23 cellular contexts compared by ENCODE assay signal in the genomic region with DNA sequence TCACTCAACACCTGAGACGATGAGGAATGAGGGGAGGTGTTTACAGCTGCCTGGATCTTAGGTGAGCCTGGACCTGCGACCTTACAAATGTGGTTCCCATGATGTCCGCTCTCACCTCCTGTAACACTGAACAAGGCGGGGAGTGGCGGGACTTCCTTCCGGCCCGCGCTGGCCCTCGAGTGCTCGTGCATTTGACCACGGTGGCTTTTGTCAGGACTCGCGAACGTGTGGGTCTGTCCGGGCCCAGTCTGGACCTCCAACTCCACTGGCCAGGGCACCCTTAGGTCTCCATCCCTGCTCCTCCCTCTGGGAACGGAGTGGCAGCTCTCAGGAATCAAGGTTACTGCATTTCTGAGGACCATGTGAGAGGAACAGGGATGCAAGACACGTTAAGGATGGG.
"Had no signal": no experiment of that assay in that cellular context is flagged by ENCODE, and none has a peak within 500 bp of the region (broad histone marks: within the 10 kb centered on the region; RNA-seq: fewer than 3 reads in every experiment).

No MANE protein-coding gene starts in this region.

- H3K4me3 Mint-ChIP-seq: activated CD4-positive, alpha-beta memory T cell treated with anti-CD3 and anti-CD28 coated beads for 36 hours; activated CD4-positive, alpha-beta T cell treated with anti-CD3 and anti-CD28 coated beads for 36 hours; activated CD4-positive, alpha-beta T cell treated with anti-CD3 and anti-CD28 coated beads, Interleukin-2, amount 10 ng/mL, durations not matched to agents 24 days and 14 days; activated CD8-positive, alpha-beta memory T cell treated with anti-CD3 and anti-CD28 coated beads, Interleukin-2, amount 10 ng/mL, durations not matched to agents 7 days and 5 days; activated CD8-positive, alpha-beta T cell treated with anti-CD3 and anti-CD28 coated beads, Interleukin-2, amount 10 ng/mL, durations not matched to agents 7 days and 5 days; activated naive CD8-positive, alpha-beta T cell had no signal

- H3K27ac Mint-ChIP-seq: activated CD4-positive, alpha-beta memory T cell treated with anti-CD3 and anti-CD28 coated beads for 36 hours; activated CD4-positive, alpha-beta T cell treated with anti-CD3 and anti-CD28 coated beads for 36 hours; activated CD4-positive, alpha-beta T cell treated with anti-CD3 and anti-CD28 coated beads, Interleukin-2, amount 10 ng/mL, durations not matched to agents 24 days and 14 days; activated CD8-positive, alpha-beta memory T cell treated with anti-CD3 and anti-CD28 coated beads, Interleukin-2, amount 10 ng/mL, durations not matched to agents 7 days and 5 days; activated CD8-positive, alpha-beta T cell treated with anti-CD3 and anti-CD28 coated beads, Interleukin-2, amount 10 ng/mL, durations not matched to agents 7 days and 5 days; activated naive CD8-positive, alpha-beta T cell had no signal

- DNase-seq: activated CD4-positive, alpha-beta memory T cell treated with anti-CD3 and anti-CD28 coated beads for 36 hours; activated CD4-positive, alpha-beta T cell treated with anti-CD3 and anti-CD28 coated beads for 36 hours; activated CD4-positive, alpha-beta T cell treated with anti-CD3 and anti-CD28 coated beads, Interleukin-2, amount 10 ng/mL, durations not matched to agents 24 days and 14 days; activated CD4-positive, CD25-positive, alpha-beta regulatory T cell; activated CD4-positive, CD25-positive, alpha-beta regulatory T cell treated with anti-CD3 and anti-CD28 coated beads, Interleukin-2, amount 50 U/mL, for 72 hours; activated CD8-positive, alpha-beta memory T cell treated with anti-CD3 and anti-CD28 coated beads, Interleukin-2, amount 10 ng/mL, durations not matched to agents 7 days and 5 days; activated CD8-positive, alpha-beta memory T cell treated with anti-CD3 and anti-CD28 coated beads, Interleukin-2, amount 50 U/mL, for 4 hours; activated CD8-positive, alpha-beta T cell treated with anti-CD3 and anti-CD28 coated beads, Interleukin-2, amount 10 ng/mL, durations not matched to agents 7 days and 5 days; activated naive CD4-positive, alpha-beta T cell; activated naive CD4-positive, alpha-beta T cell treated with anti-CD3 and anti-CD28 coated beads, Interleukin-2, amount 50 U/mL, for 16 hours; activated T-cell treated with anti-CD3 and anti-CD28 coated beads, Interleukin-2, amount 50 U/mL, for 1 hour; activated T-cell treated with anti-CD3 and anti-CD28 coated beads, Interleukin-2, amount 50 U/mL, for 48 hours; amniotic stem cell; anterior cingulate cortex; brain microvascular endothelial cell; caudate nucleus; colonic mucosa; effector CD8-positive, alpha-beta T cell; esophagus squamous epithelium; foreskin melanocyte; T-helper 2 cell had no signal

- H3K9me3 Mint-ChIP-seq: activated CD4-positive, alpha-beta memory T cell treated with anti-CD3 and anti-CD28 coated beads for 36 hours; activated CD4-positive, alpha-beta T cell treated with anti-CD3 and anti-CD28 coated beads, Interleukin-2, amount 10 ng/mL, durations not matched to agents 24 days and 14 days had no signal

- ATAC-seq: activated CD4-positive, alpha-beta T cell treated with anti-CD3 and anti-CD28 coated beads for 36 hours; activated CD8-positive, alpha-beta memory T cell treated with anti-CD3 and anti-CD28 coated beads, Interleukin-2, amount 10 ng/mL, durations not matched to agents 7 days and 5 days; activated CD8-positive, alpha-beta T cell treated with anti-CD3 and anti-CD28 coated beads, Interleukin-2, amount 10 ng/mL, durations not matched to agents 7 days and 5 days; gastroesophageal sphincter had no signal

- H3K36me3 Mint-ChIP-seq: activated CD4-positive, alpha-beta memory T cell treated with anti-CD3 and anti-CD28 coated beads for 36 hours; activated CD8-positive, alpha-beta memory T cell treated with anti-CD3 and anti-CD28 coated beads, Interleukin-2, amount 10 ng/mL, durations not matched to agents 7 days and 5 days; activated naive CD8-positive, alpha-beta T cell had no signal

- H3K27me3 Mint-ChIP-seq: activated naive CD8-positive, alpha-beta T cell had no signal

- H3K4me1 Mint-ChIP-seq: activated CD4-positive, alpha-beta T cell treated with anti-CD3 and anti-CD28 coated beads for 36 hours; activated CD4-positive, alpha-beta T cell treated with anti-CD3 and anti-CD28 coated beads, Interleukin-2, amount 10 ng/mL, durations not matched to agents 24 days and 14 days had no signal
